Comparison of ENCODE assay signal across 15 cellular contexts in genomic region chr3:111319598-111319997, GRCh38.
A peak's percentile ranks its signal among the peaks of the same experiment; 100 is the strongest.
DNase-seq lines count a peak whose midpoint lies in the region; ATAC-seq lines count a peak whose summit lies in the region.
"Had no signal": no experiment of that assay in that cellular context is flagged by ENCODE, and none has a peak within 500 bp of the region (broad histone marks: within the 10 kb centered on the region; RNA-seq: fewer than 3 reads in every experiment).

No MANE protein-coding gene starts in this region.

- peak; percentile 66 for DNase-seq in NCI-H526 treated with DMSO at 0.1 percent for 48 hours (lab: John Stamatoyannopoulos, UW)
- DNase-seq in NCI-H510A treated with DMSO at 0.1 percent for 48 hours (lab: John Stamatoyannopoulos, UW) = no peak
- no peak for DNase-seq in activated gamma-delta T cell (lab: John Stamatoyannopoulos, UW)
- DNase-seq: CD4-positive, CD25-positive, alpha-beta regulatory T cell; GOT3; HCEC 1CT; Karpas-422; NCI-H1417; NCI-H1694 treated with DMSO at 0.1 percent for 48 hours; NCI-H774; OCI-M1 had no signal

- ATAC-seq in GM18508 (IDR thresholded peaks at IDR 0.05; ENCODE audit: insufficient read depth, unreplicated experiment) = peak; percentile 62
- peak; percentile 60 for ATAC-seq in GM18907 (IDR thresholded peaks at IDR 0.05; ENCODE audit: unreplicated experiment)
- peak; percentile 48 for ATAC-seq in HG03159 (IDR thresholded peaks at IDR 0.05; ENCODE audit: unreplicated experiment)
- no peak for ATAC-seq in GM21825 (IDR thresholded peaks at IDR 0.05; ENCODE audit: unreplicated experiment)
